ENCODE assay signal across 8 cellular contexts in genomic region chr5:157108961-157109360, GRCh38. TPM values are rescaled to one million over a fixed set of nuclear protein-coding genes. Genes with fewer than 3 reads are reported as not detected.
A peak's percentile ranks its signal among the peaks of the same experiment; 100 is the strongest.
DNase-seq lines count a peak whose midpoint lies in the region; ATAC-seq lines count a peak whose summit lies in the region.
"Had no signal": no experiment of that assay in that cellular context is flagged by ENCODE, and none has a peak within 500 bp of the region (broad histone marks: within the 10 kb centered on the region; RNA-seq: fewer than 3 reads in every experiment).

Gene HAVCR2, minus strand, starts transcription at chr5:157109044. Its CDS starts 61 bp downstream, at chr5:157108983.

- peak; percentile 22 for DNase-seq in activated CD4-positive, alpha-beta T cell treated with anti-CD3 and anti-CD28 coated beads for 1 hour
- peak; percentile 26 for DNase-seq in stimulated activated CD4-positive, alpha-beta T cell treated with anti-CD3 and anti-CD28 coated beads, Interleukin-12 subunit alpha, Interleukin-12 subunit beta, amount 100 ng/mL, for 4 hours
- DNase-seq in foreskin melanocyte = no peak
- DNase-seq in NCI-H1694 treated with DMSO at 0.1 percent for 48 hours (lab: John Stamatoyannopoulos, UW) = no peak

- ATAC-seq in GM19397 (IDR thresholded peaks at IDR 0.05; ENCODE audit: unreplicated experiment) (peak; percentile 80), HG03342 (IDR thresholded peaks at IDR 0.05; ENCODE audit: unreplicated experiment) (peak; percentile 86), esophagus mucosa (peak; percentile 70)

RNA-seq across cellular contexts. Expression of gene HAVCR2, which starts in this region (rescaled TPM):
- total RNA-seq in esophagus mucosa = 0.88 TPM
- total RNA-seq: lung microvascular endothelial cell had no signal

Comparison
In these comparisons a context has a peak if more than half of its experiments do, and no peak if none do; other contexts are left out.
1. Peak in ATAC-seq in esophagus mucosa; RNA of the gene not detected or under 1 TPM.
2. DNase-seq: peak in activated CD4-positive, alpha-beta T cell treated with anti-CD3 and anti-CD28 coated beads for 1 hour (single experiment) and stimulated activated CD4-positive, alpha-beta T cell treated with anti-CD3 and anti-CD28 coated beads, Interleukin-12 subunit alpha, Interleukin-12 subunit beta, amount 100 ng/mL, for 4 hours (single experiment); none in foreskin melanocyte (single experiment) and NCI-H1694 treated with DMSO at 0.1 percent for 48 hours (single experiment).
3. Peak in every context shown above with its lines, with median percentiles within 50 percentile points of each other: ATAC-seq.